In genomic region chr6:42502990-42503389, GRCh38 we compare ENCODE assay signal across 30 cellular contexts. TPM values are rescaled to one million over a fixed set of nuclear protein-coding genes. Genes with fewer than 3 reads are reported as not detected.
"Had no signal": no experiment of that assay in that cellular context is flagged by ENCODE, and none has a peak within 500 bp of the region (broad histone marks: within the 10 kb centered on the region; RNA-seq: fewer than 3 reads in every experiment).

No MANE protein-coding gene starts in this region.

- H3K27ac Mint-ChIP-seq: effector memory CD8-positive, alpha-beta T cell; mesothelial cell of epicardium; naive B cell; type B pancreatic cell had no signal

- H3K4me3 Mint-ChIP-seq: effector memory CD8-positive, alpha-beta T cell; mesothelial cell of epicardium; naive B cell; natural killer cell treated with Interleukin-12 subunit alpha and Interleukin-12 subunit beta and Interleukin-15 and Interleukin-18, amount 100 ng/mL, for 72 hours; neural crest cell; type B pancreatic cell had no signal

- H3K4me1 Mint-ChIP-seq: mesothelial cell of epicardium, neural crest cell had no signal

- H3K36me3 Mint-ChIP-seq: mesothelial cell of epicardium, type B pancreatic cell had no signal

- H3K9me3 Mint-ChIP-seq: effector memory CD8-positive, alpha-beta T cell; natural killer cell treated with Interleukin-12 subunit alpha and Interleukin-12 subunit beta and Interleukin-15 and Interleukin-18, amount 100 ng/mL, for 72 hours had no signal

- H3K27ac ChIP-seq: esophagus squamous epithelium, heart right ventricle, left lung, neutrophil, pancreas, right lobe of liver, testis, tibial artery had no signal

- H3K27me3 ChIP-seq: left lung, neutrophil, pancreas, right lobe of liver, testis had no signal

- ATAC-seq: effector memory CD8-positive, alpha-beta T cell; heart right ventricle; left cardiac atrium; left lung; mucosa of descending colon; natural killer cell treated with Interleukin-12 subunit alpha and Interleukin-12 subunit beta and Interleukin-15 and Interleukin-18, amount 100 ng/mL, for 72 hours; pancreas; right lobe of liver had no signal

- DNase-seq: cortex of kidney; effector memory CD8-positive, alpha-beta T cell; erythroblast; esophagus squamous epithelium; foreskin melanocyte; glutamatergic neuron; heart right ventricle; hippocampal formation; left cardiac atrium; left lung; mesenchymal stem cell; mucosa of descending colon; naive B cell; pancreas; retina; right lobe of liver; small intestine; stimulated activated CD4-positive, alpha-beta T cell treated with anti-CD3 and anti-CD28 coated beads, Interleukin-15, amount 100 ng/mL, for 24 hours; stimulated activated CD4-positive, alpha-beta T cell treated with anti-CD3 and anti-CD28 coated beads, Interleukin-2, amount 100 ng/mL, for 48 hours; stimulated activated naive CD4-positive, alpha-beta T cell; substantia nigra; testis; tibial artery had no signal

- H3K9me3 ChIP-seq: esophagus squamous epithelium, left lung, mucosa of descending colon, neutrophil, pancreas, right lobe of liver, testis had no signal

- H3K4me1 ChIP-seq: esophagus squamous epithelium, left lung, pancreas, right lobe of liver, testis, tibial artery had no signal

- H3K36me3 ChIP-seq: esophagus squamous epithelium, heart right ventricle, left lung, neutrophil, pancreas, right lobe of liver, tibial artery had no signal

- H3K27me3 Mint-ChIP-seq: effector memory CD8-positive, alpha-beta T cell had no signal

- H3K4me3 ChIP-seq: esophagus squamous epithelium, heart right ventricle, left lung, mucosa of descending colon, pancreas, right lobe of liver, testis, tibial artery had no signal

RNA-seq across cellular contexts. Expression of gene TRERF1, which starts 51.3 kb away (rescaled TPM):
- total RNA-seq: dermis microvascular lymphatic vessel endothelial cell, lung microvascular endothelial cell had no signal
